8 cellular contexts compared by ENCODE assay signal in the genomic region with DNA sequence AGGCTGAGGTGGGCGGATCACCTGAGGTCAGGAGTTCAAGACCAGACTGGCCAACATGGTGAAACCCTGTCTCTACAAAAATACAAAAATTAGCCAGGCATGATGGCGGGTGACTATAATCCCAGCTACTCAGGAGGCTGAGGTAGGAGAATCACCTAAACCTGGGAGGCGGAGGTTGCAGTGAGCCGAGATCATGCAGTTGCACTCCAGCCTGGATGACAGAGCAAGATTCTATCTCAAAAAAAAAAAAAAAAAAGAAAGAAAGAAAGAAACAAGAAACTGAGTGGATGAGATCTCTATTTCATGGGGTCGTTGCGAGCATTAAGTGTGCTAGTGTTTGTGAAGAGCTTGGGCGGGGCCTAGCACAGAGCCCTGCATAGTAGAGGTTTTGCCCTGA.
DNase-seq lines count a peak whose midpoint lies in the region; ATAC-seq and TF ChIP-seq lines count a peak whose summit lies in the region.
"Not testable (repeated sequence)": the region's sequence is repeated elsewhere in the genome, so short reads cannot be mapped to it uniquely, and the experiment has no call there.

No MANE protein-coding gene starts in this region.

- H3K4me1 Mint-ChIP-seq in T-helper 17 cell (peaks cover 32% of the 10 kb centered on the region), progenitor cell of endocrine pancreas (ENCODE audit: low read depth) (peaks cover 43% of the 10 kb centered on the region)
- H3K4me1 Mint-ChIP-seq in central memory CD8-positive, alpha-beta T cell = peaks cover 47% of the 10 kb centered on the region

- H4K20me1 ChIP-seq in HCT116 (ENCODE audit: insufficient read depth) = not testable (repeated sequence)

- not testable (repeated sequence) for H3K9me3 ChIP-seq in HCT116 (ENCODE audit: control insufficient read depth in 1 of 2, insufficient read depth in 1 of 2, low read depth in 1 of 2, low read length in 2 of 2); T-helper 17 cell (ENCODE audit: control insufficient read depth, low read length, poor library complexity, severe bottlenecking); heart left ventricle; lower lobe of right lung; subcutaneous abdominal adipose tissue (ENCODE audit: control insufficient read depth in 5 of 5, low read length in 5 of 5); aorta (ENCODE audit: control insufficient read depth, low read length)

- not testable (repeated sequence) for TF ChIP-seq CTCF in HCT116 (IDR thresholded peaks at IDR 0.05 in 2 of 3, conservative IDR thresholded peaks at IDR 0.05 in 1 of 3; ENCODE audit: borderline replicate concordance in 1 of 3, insufficient read depth in 1 of 3, low read depth in 2 of 3, low read length in 2 of 3); heart left ventricle (IDR thresholded peaks at IDR 0.05); lower lobe of right lung (IDR thresholded peaks at IDR 0.05); progenitor cell of endocrine pancreas (IDR thresholded peaks at IDR 0.05; ENCODE audit: unreplicated experiment)

- RAD21 ChIA-PET in HCT116 (lab: Charles Lee; ENCODE audit: low non-redundant PET in 1 of 2, low total read pairs in 2 of 2, uncharacterized antibody in 2 of 2, unreplicated experiment in 2 of 2) = interaction anchor here in 1 of 2 experiments (1.0 kb wide), 1 partner anchor 65 kb away, joined by 3 read pairs; the partner anchor contains the start of gene GRK5

- H3K36me3 Mint-ChIP-seq in T-helper 17 cell (ENCODE audit: low read depth); progenitor cell of endocrine pancreas (ENCODE audit: insufficient read depth): not testable (repeated sequence)
- H3K36me3 Mint-ChIP-seq in central memory CD8-positive, alpha-beta T cell (ENCODE audit: insufficient read depth) = peaks cover 13% of the 10 kb centered on the region

- H3K36me3 ChIP-seq in HCT116 (ENCODE audit: control insufficient read depth in 1 of 2, insufficient read depth in 2 of 2, low read length in 2 of 2); heart left ventricle; lower lobe of right lung; subcutaneous abdominal adipose tissue (ENCODE audit: control insufficient read depth in 5 of 5, insufficient read depth in 5 of 5, low read length in 5 of 5); aorta (ENCODE audit: control insufficient read depth in 1 of 2, insufficient read depth in 2 of 2, low read length in 1 of 2): not testable (repeated sequence)

- peak overlapping the region in 1 of 2 experiments; percentile 48; a peak in 1 of 4 replicates for H3K4me3 ChIP-seq in HCT116 (replicated peaks in 1 of 2; ENCODE audit: low read depth in 1 of 2, low read length in 2 of 2)
- H3K4me3 ChIP-seq in heart left ventricle; lower lobe of right lung; subcutaneous abdominal adipose tissue (ENCODE audit: low read depth in 1 of 5, low read length in 5 of 5); aorta (ENCODE audit: low read length in 2 of 2): not testable (repeated sequence)

- not testable (repeated sequence) for H2AFZ ChIP-seq in HCT116 (ENCODE audit: low read depth, low read length, poor library complexity, severe bottlenecking)

- peak overlapping the region; percentile 100 for H3K27ac Mint-ChIP-seq in T-helper 17 cell
- H3K27ac Mint-ChIP-seq in central memory CD8-positive, alpha-beta T cell (ENCODE audit: low read depth) = not testable (repeated sequence)
- peak overlapping the region; percentile 33 for H3K27ac Mint-ChIP-seq in progenitor cell of endocrine pancreas

- H3K27me3 Mint-ChIP-seq in T-helper 17 cell; central memory CD8-positive, alpha-beta T cell; progenitor cell of endocrine pancreas: not testable (repeated sequence)

- WGBS in heart left ventricle, 4 donors = 82 to 92% (median 89%) methylated on average over 7 of the region's 7 CpGs
- 79 to 80% methylated on average over 7 of the region's 7 CpGs for WGBS in aorta, 2 donors

- H3K9me3 Mint-ChIP-seq in central memory CD8-positive, alpha-beta T cell; progenitor cell of endocrine pancreas (ENCODE audit: low read depth): not testable (repeated sequence)

- intact Hi-C loops in HCT116 (cut with micrococcal nuclease); lower lobe of right lung (cut with DNase I); aorta (cut with DNase I): not testable (repeated sequence)
- intact Hi-C loops in heart left ventricle (cut with DNase I) = loop anchor here in 7 of 10 donors (5.0 to 10.0 kb wide), 5 partner anchors 58 to 142 kb away; partner anchors contain the start of gene GRK5 (in 3 of the 7)

- H3K4me1 ChIP-seq in HCT116 (ENCODE audit: control insufficient read depth in 1 of 2, insufficient read depth in 2 of 2, low read length in 2 of 2) (peaks cover 41 to 58% of the 10 kb centered on the region in 2 experiments), heart left ventricle (peaks cover 23 to 90% (median 67%) of the 10 kb centered on the region in 12 donors), lower lobe of right lung (peaks cover 80% of the 10 kb centered on the region), subcutaneous abdominal adipose tissue (ENCODE audit: control insufficient read depth in 5 of 5, insufficient read depth in 5 of 5, low read length in 5 of 5) (peaks cover 7 to 67% (median 46%) of the 10 kb centered on the region in 5 donors)
- not testable (repeated sequence) for H3K4me1 ChIP-seq in aorta (ENCODE audit: control insufficient read depth in 1 of 2, insufficient read depth in 2 of 2, low read length in 2 of 2)

- DNase-seq in HCT116 (ENCODE audit: low read depth, low spot score); T-helper 17 cell; central memory CD8-positive, alpha-beta T cell (ENCODE audit: low spot score in 2 of 2); lower lobe of right lung; progenitor cell of endocrine pancreas (ENCODE audit: low spot score, unreplicated experiment): not testable (repeated sequence)
- DNase-seq in heart left ventricle (peak in 1 of 5 donors; percentile 15), aorta (peak; percentile 12 to 14)

- H3K4me3 Mint-ChIP-seq in T-helper 17 cell = peak overlapping the region; percentile 25
- peak overlapping the region; percentile 68 for H3K4me3 Mint-ChIP-seq in central memory CD8-positive, alpha-beta T cell
- not testable (repeated sequence) for H3K4me3 Mint-ChIP-seq in progenitor cell of endocrine pancreas (ENCODE audit: low read depth)

- not testable (repeated sequence) for H3K27me3 ChIP-seq in HCT116 (ENCODE audit: insufficient read depth, low read length); heart left ventricle; lower lobe of right lung (ENCODE audit: low read depth); subcutaneous abdominal adipose tissue (ENCODE audit: control insufficient read depth in 5 of 5, insufficient read depth in 4 of 5, low read length in 5 of 5); aorta (ENCODE audit: control insufficient read depth in 1 of 2, insufficient read depth in 2 of 2, low read length in 1 of 2)

- TF ChIP-seq RAD21 in HCT116 (IDR thresholded peaks at IDR 0.05; ENCODE audit: low read depth) = not testable (repeated sequence)

- not testable (repeated sequence) for TF ChIP-seq POLR2A in HCT116 (IDR thresholded peaks at IDR 0.05; ENCODE audit: borderline replicate concordance, extremely low read depth, insufficient read depth, insufficient read length); heart left ventricle (IDR thresholded peaks at IDR 0.05)

- H3K4me2 ChIP-seq in HCT116 (ENCODE audit: low read length) = peak overlapping the region; percentile 83

- H3K79me2 ChIP-seq in HCT116 (ENCODE audit: insufficient read depth, low read length) = not testable (repeated sequence)

- CTCF ChIA-PET in HCT116 (lab: Charles Lee) = interaction anchor here (1.6 to 2.4 kb wide), 3 partner anchors 66 to 173 kb away, joined by 4 to 13 read pairs (median 5); partner anchors contain the start of gene GRK5

- POLR2A ChIA-PET in HCT116 (lab: Charles Lee) = interaction anchor here (0.7 to 2.4 kb wide), 5 partner anchors 9 to 171 kb away, joined by 3 to 19 read pairs (median 5); no protein-coding TSS in a partner anchor

- peak overlapping the region; percentile 81 for H3K27ac ChIP-seq in HCT116 (ENCODE audit: low read depth, low read length)
- peak overlapping the region; percentile 28 to 86 (median 78) for H3K27ac ChIP-seq in heart left ventricle
- peak overlapping the region; percentile 83 for H3K27ac ChIP-seq in lower lobe of right lung
- H3K27ac ChIP-seq in subcutaneous abdominal adipose tissue (ENCODE audit: low read depth, low read length) = peak overlapping the region; percentile 74
- peak overlapping the region in 1 of 2 donors; percentile 46 for H3K27ac ChIP-seq in aorta (ENCODE audit: low read depth in 1 of 2, low read length in 2 of 2)

- H3K9ac ChIP-seq in HCT116 (ENCODE audit: low read length) = peak overlapping the region; percentile 56
- H3K9ac ChIP-seq in subcutaneous abdominal adipose tissue (ENCODE audit: low read length in 5 of 5) = not testable (repeated sequence)

- not testable (repeated sequence) for BruUV-seq in HCT116 (replicated peaks; lab: Mats Ljungman, UMichigan)

- not testable (repeated sequence) for H3K9me2 ChIP-seq in HCT116 (ENCODE audit: insufficient read depth)

- not testable (repeated sequence) for ATAC-seq in HCT116; T-helper 17 cell; central memory CD8-positive, alpha-beta T cell (replicated peaks; ENCODE audit: extremely low read depth, poor library complexity, severe bottlenecking); heart left ventricle; lower lobe of right lung; aorta (ENCODE audit: low FRiP score)
